ENCODE assay signal across 29 cellular contexts in the genomic region with DNA sequence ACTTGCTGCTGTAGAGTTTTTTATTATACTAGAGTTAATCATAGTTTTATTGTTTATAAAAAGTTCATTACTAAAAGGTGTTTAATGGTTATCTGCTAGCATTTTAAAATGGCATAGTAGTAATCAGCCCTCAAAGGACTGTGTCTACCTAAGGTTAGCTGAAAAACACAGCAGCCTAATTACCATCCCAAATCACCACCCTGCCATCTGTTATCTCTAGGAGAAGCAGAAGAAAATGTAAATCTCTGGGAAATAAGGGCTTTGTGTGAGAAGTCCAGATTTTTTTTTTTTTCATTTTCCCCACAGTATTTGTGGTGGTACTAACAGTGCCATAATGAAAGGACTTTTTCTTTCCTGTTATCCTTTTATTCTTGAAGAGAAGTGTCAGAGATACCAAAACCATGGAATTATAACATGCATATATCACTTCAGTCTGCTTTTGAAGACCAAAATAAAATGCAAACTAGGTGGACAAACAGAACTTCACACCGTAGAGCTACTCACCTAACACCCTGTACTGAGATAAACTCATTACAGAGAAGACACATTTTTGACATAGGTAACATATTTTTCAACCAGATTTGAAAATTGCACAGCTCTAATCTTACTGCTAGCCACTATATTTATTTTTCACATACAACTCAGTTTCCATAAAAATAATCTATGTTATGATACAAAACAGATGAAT.
"Had no signal": no experiment of that assay in that cellular context is flagged by ENCODE, and none has a peak within 500 bp of the region (broad histone marks: within the 10 kb centered on the region; RNA-seq: fewer than 3 reads in every experiment).

No MANE protein-coding gene starts in this region.

- H3K9me3 ChIP-seq: colonic mucosa, esophagus squamous epithelium, gastrocnemius medialis, neutrophil, sigmoid colon, stomach, tibial nerve had no signal

- H3K4me1 Mint-ChIP-seq: central memory CD8-positive, alpha-beta T cell; naive B cell; stimulated activated naive B cell treated with anti-CD40 and anti-IgM and Interleukin-4, amounts not matched to agents 10 μg/mL and 1 μg/mL and 100 μg/mL, for 72 hours had no signal

- H3K27me3 Mint-ChIP-seq: activated naive CD8-positive, alpha-beta T cell; central memory CD8-positive, alpha-beta T cell; naive B cell; progenitor cell of endocrine pancreas; stimulated activated naive B cell treated with anti-CD40 and anti-IgM and Interleukin-4, amounts not matched to agents 10 μg/mL and 1 μg/mL and 100 μg/mL, for 72 hours had no signal

- H3K4me1 ChIP-seq: colonic mucosa, gastrocnemius medialis, tibial nerve had no signal

- H3K27me3 ChIP-seq: colonic mucosa, esophagus squamous epithelium, gastrocnemius medialis, hepatocyte, neutrophil, sigmoid colon, stomach, tibial nerve had no signal

- H3K27ac Mint-ChIP-seq: activated naive CD8-positive, alpha-beta T cell; mesothelial cell of epicardium; naive B cell; nephron progenitor cell; progenitor cell of endocrine pancreas; stimulated activated naive B cell treated with anti-CD40 and anti-IgM and Interleukin-4, amounts not matched to agents 10 μg/mL and 1 μg/mL and 100 μg/mL, for 72 hours had no signal

- H3K79me2 ChIP-seq: hepatocyte had no signal

- H3K4me3 ChIP-seq: colonic mucosa, esophagus squamous epithelium, gastrocnemius medialis, hepatocyte, sigmoid colon, stomach, tibial nerve had no signal

- ATAC-seq: gastrocnemius medialis; stimulated activated naive B cell treated with anti-CD40 and anti-IgM and Interleukin-4, amounts not matched to agents 10 μg/mL and 1 μg/mL and 100 μg/mL, for 72 hours had no signal

- DNase-seq: activated CD4-positive, alpha-beta T cell treated with anti-CD3 and anti-CD28 coated beads for 4 hours; activated CD4-positive, alpha-beta T cell treated with anti-CD3 and anti-CD28 coated beads, Interleukin-2, amount 50 U/mL, for 4 hours; activated CD4-positive, CD25-positive, alpha-beta regulatory T cell; activated effector memory CD4-positive, alpha-beta T cell treated with Interleukin-2 at 50 U/mL for 16 hours; activated naive CD4-positive, alpha-beta T cell treated with Interleukin-2 at 50 U/mL for 16 hours; activated T-cell treated with anti-CD3 and anti-CD28 coated beads for 4 hours; amniotic stem cell; colonic mucosa; effector CD8-positive, alpha-beta T cell; esophagus squamous epithelium; gastrocnemius medialis; islet precursor cell; mammary epithelial cell; naive B cell; nephron progenitor cell; sigmoid colon; small intestine; stimulated activated CD4-positive, alpha-beta T cell treated with anti-CD3 and anti-CD28 coated beads, Interleukin-1b, Interleukin-23, amount 100 ng/mL, for 48 hours; stimulated activated CD4-positive, alpha-beta T cell treated with anti-CD3 and anti-CD28 coated beads, Interleukin-4, amount 100 ng/mL, for 4 hours; stimulated activated CD8-positive, alpha-beta memory T cell treated with anti-CD3 and anti-CD28 coated beads, Interleukin-4, amount 100 ng/mL, for 48 hours; stimulated activated naive B cell treated with anti-CD40 and anti-IgM and Interleukin-4, amounts not matched to agents 10 μg/mL and 1 μg/mL and 100 μg/mL, for 72 hours; stomach had no signal

- H3K4me3 Mint-ChIP-seq: activated naive CD8-positive, alpha-beta T cell; central memory CD8-positive, alpha-beta T cell; mesothelial cell of epicardium; naive B cell; nephron progenitor cell; stimulated activated naive B cell treated with anti-CD40 and anti-IgM and Interleukin-4, amounts not matched to agents 10 μg/mL and 1 μg/mL and 100 μg/mL, for 72 hours had no signal

- H3K36me3 Mint-ChIP-seq: activated naive CD8-positive, alpha-beta T cell; naive B cell; stimulated activated naive B cell treated with anti-CD40 and anti-IgM and Interleukin-4, amounts not matched to agents 10 μg/mL and 1 μg/mL and 100 μg/mL, for 72 hours had no signal

- H3K27ac ChIP-seq: colonic mucosa, gastrocnemius medialis, hepatocyte, neutrophil, sigmoid colon, stomach, tibial nerve had no signal

- H3K4me2 ChIP-seq: hepatocyte had no signal

- H3K36me3 ChIP-seq: colonic mucosa, esophagus squamous epithelium, gastrocnemius medialis, neutrophil, sigmoid colon, stomach, tibial nerve had no signal
